23 cellular contexts compared by ENCODE assay signal in genomic region chr12:55877824-55878223, GRCh38.
"Had no signal": no experiment of that assay in that cellular context is flagged by ENCODE, and none has a peak within 500 bp of the region (broad histone marks: within the 10 kb centered on the region; RNA-seq: fewer than 3 reads in every experiment).

No MANE protein-coding gene starts in this region.

- H3K27ac ChIP-seq: colonic mucosa, dorsolateral prefrontal cortex, esophagus muscularis mucosa, gastrocnemius medialis, heart right ventricle, left lung, lower lobe of right lung had no signal

- H3K36me3 ChIP-seq: colonic mucosa, esophagus muscularis mucosa, gastrocnemius medialis, heart right ventricle, left lung, lower lobe of right lung had no signal

- H3K4me1 ChIP-seq: colonic mucosa, esophagus muscularis mucosa, gastrocnemius medialis, heart right ventricle, left lung, lower lobe of right lung had no signal

- FAIRE-seq: endothelial cell of umbilical vein, islet of Langerhans, keratinocyte had no signal

- DNase-seq: colonic mucosa; dermis blood vessel endothelial cell; dorsolateral prefrontal cortex; effector CD4-positive, alpha-beta T cell; effector memory CD4-positive, alpha-beta T cell; foreskin fibroblast; foreskin melanocyte; gastrocnemius medialis; glutamatergic neuron; head of caudate nucleus; heart right ventricle; hippocampal formation; left cardiac atrium; left lung; left ventricle myocardium superior; lower lobe of right lung; mesenchymal stem cell; mucosa of descending colon; naive B cell had no signal

- ATAC-seq: gastrocnemius medialis, heart right ventricle, left cardiac atrium, left lung, left ventricle myocardium superior, lower lobe of right lung, mucosa of descending colon had no signal

- H3K4me3 ChIP-seq: colonic mucosa, dorsolateral prefrontal cortex, esophagus muscularis mucosa, gastrocnemius medialis, heart right ventricle, left lung, lower lobe of right lung, mucosa of descending colon had no signal

- H3K27me3 ChIP-seq: colonic mucosa, dorsolateral prefrontal cortex, esophagus muscularis mucosa, gastrocnemius medialis, heart right ventricle, left lung had no signal

- H3K9me3 ChIP-seq: colonic mucosa, gastrocnemius medialis had no signal
